ENCODE assay signal across 18 cellular contexts in the genomic region with DNA sequence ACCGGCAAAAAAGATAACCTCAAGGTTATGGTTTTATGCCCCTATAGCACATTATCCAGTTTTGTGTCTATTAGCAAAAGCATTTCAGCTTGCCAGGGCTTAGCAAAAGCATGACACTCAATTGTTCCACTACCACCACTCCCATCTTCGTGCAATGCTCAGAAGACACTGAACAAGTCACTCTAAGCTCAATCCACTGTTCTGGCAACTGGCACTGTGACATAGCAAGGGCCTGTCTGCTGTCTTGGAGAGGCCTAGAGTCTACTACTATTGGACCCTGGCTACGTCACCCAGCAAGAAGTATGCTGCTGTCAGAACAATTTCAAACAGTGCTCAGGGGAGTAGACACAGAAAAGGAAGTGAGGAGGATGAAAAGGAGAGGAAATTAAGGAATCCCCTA.
A peak's percentile ranks its signal among the peaks of the same experiment; 100 is the strongest.
DNase-seq lines count a peak whose midpoint lies in the region; ATAC-seq, FAIRE-seq and TF ChIP-seq lines count a peak whose summit lies in the region.
"Had no signal": no experiment of that assay in that cellular context is flagged by ENCODE, and none has a peak within 500 bp of the region (broad histone marks: within the 10 kb centered on the region; RNA-seq: fewer than 3 reads in every experiment).

No MANE protein-coding gene starts in this region.

- peak; percentile 50 for ATAC-seq in GM12878
- ATAC-seq in left lung = peak; percentile 31
- ATAC-seq: WTC11 had no signal

- no peak for TF ChIP-seq CTCF in GM12878 (IDR thresholded peaks at IDR 0.05 in 2 of 3, conservative IDR thresholded peaks at IDR 0.05 in 1 of 3; ENCODE audit: control insufficient read depth in 2 of 3, extremely low read depth in 1 of 3, insufficient read depth in 1 of 3, low read depth in 3 of 3, low read length in 3 of 3)
- no peak for TF ChIP-seq CTCF in left lung (IDR thresholded peaks at IDR 0.05)
- no peak for TF ChIP-seq CTCF in testis (IDR thresholded peaks at IDR 0.05)
- no peak for TF ChIP-seq CTCF in endodermal cell (conservative IDR thresholded peaks at IDR 0.05)

- WGBS in GM12878 (ENCODE audit: insufficient coverage, insufficient replicate concordance, low lambda C conversion rate, missing lambda C conversion rate) = 79% methylated on average over 3 of the region's 3 CpGs
- WGBS in testis, 2 donors = 63 to 71% methylated on average over 3 of the region's 3 CpGs
- 90 to 94% methylated on average over 2 to 3 of the region's 3 CpGs for WGBS in endodermal cell (ENCODE audit: insufficient coverage in 1 of 2, insufficient read length in 1 of 2), 2 experiments

- DNase-seq in activated CD4-positive, alpha-beta T cell treated with anti-CD3 and anti-CD28 coated beads, Interleukin-2, amount 10 ng/mL, durations not matched to agents 24 days and 14 days = no peak
- DNase-seq in activated CD4-positive, alpha-beta T cell treated with anti-CD3 and anti-CD28 coated beads for 1 hour = no peak
- DNase-seq in GM12878 (ENCODE audit: low read depth, low spot score) = no peak
- DNase-seq in left lung = no peak
- DNase-seq in testis = no peak
- no peak for DNase-seq in RCC 7860 (ENCODE audit: low spot score)
- DNase-seq in endodermal cell = no peak
- DNase-seq in GM19238 (ENCODE audit: insufficient read length, low spot score) = no peak
- DNase-seq: dorsolateral prefrontal cortex, gastrocnemius medialis, NCI-H1930, NCI-H748 treated with DMSO at 0.1 percent for 48 hours had no signal

- no peak overlapping the region for H3K27ac ChIP-seq in GM12878 (ENCODE audit: control insufficient read depth, insufficient read depth)
- no peak overlapping the region for H3K27ac ChIP-seq in left lung
- H3K27ac ChIP-seq in testis = peak overlapping the region; percentile 75 to 78
- H3K27ac ChIP-seq in endodermal cell (ENCODE audit: low read depth, low read length) = no peak overlapping the region
- H3K27ac ChIP-seq: dorsolateral prefrontal cortex, gastrocnemius medialis, HL-60, SJCRH30, tibial nerve had no signal

- H3K4me2 ChIP-seq in GM12878 (ENCODE audit: control insufficient read depth, insufficient read depth) = no peak overlapping the region

- no peak overlapping the region for H3K4me3 ChIP-seq in GM12878
- H3K4me3 ChIP-seq in left lung = no peak overlapping the region
- H3K4me3 ChIP-seq in testis = no peak overlapping the region
- H3K4me3 ChIP-seq in endodermal cell (ENCODE audit: low read length) = no peak overlapping the region
- H3K4me3 ChIP-seq: dorsolateral prefrontal cortex, gastrocnemius medialis, HAP-1, SJCRH30, tibial nerve had no signal

- no peak overlapping the region for H3K4me3 Mint-ChIP-seq in activated CD4-positive, alpha-beta T cell treated with anti-CD3 and anti-CD28 coated beads, Interleukin-2, amount 10 ng/mL, durations not matched to agents 24 days and 14 days
- no peak overlapping the region for H3K4me3 Mint-ChIP-seq in endodermal cell
- H3K4me3 Mint-ChIP-seq: neural crest cell, WTC11 had no signal

- no peak overlapping the region for H2AFZ ChIP-seq in GM12878 (ENCODE audit: control insufficient read depth, low read depth, low read length)

- no peak for TF ChIP-seq POLR2A in GM12878 (IDR thresholded peaks at IDR 0.05; ENCODE audit: low read depth, low read length)
- TF ChIP-seq POLR2A in testis (IDR thresholded peaks at IDR 0.05) = no peak

- H3K4me1 Mint-ChIP-seq in activated CD4-positive, alpha-beta T cell treated with anti-CD3 and anti-CD28 coated beads, Interleukin-2, amount 10 ng/mL, durations not matched to agents 24 days and 14 days = peaks cover 29% of the 10 kb centered on the region
- H3K4me1 Mint-ChIP-seq in endodermal cell = no peaks in the 10 kb centered on the region

- H3K79me2 ChIP-seq in GM12878 (ENCODE audit: control insufficient read depth, insufficient read depth, low read length) = no peaks in the 10 kb centered on the region

- TF ChIP-seq EP300 in GM12878 (IDR thresholded peaks at IDR 0.05; ENCODE audit: borderline replicate concordance in 1 of 2, control insufficient read depth in 1 of 2, low read depth in 2 of 2, low read length in 2 of 2) = no peak

- H3K36me3 Mint-ChIP-seq in activated CD4-positive, alpha-beta T cell treated with anti-CD3 and anti-CD28 coated beads, Interleukin-2, amount 10 ng/mL, durations not matched to agents 24 days and 14 days (ENCODE audit: low read depth) = no peaks in the 10 kb centered on the region
- H3K36me3 Mint-ChIP-seq in endodermal cell (ENCODE audit: low read depth) = no peaks in the 10 kb centered on the region
- H3K36me3 Mint-ChIP-seq: WTC11 had no signal

- H3K27me3 ChIP-seq in GM12878 (replicated peaks in 1 of 2; ENCODE audit: control insufficient read depth in 2 of 2, insufficient read depth in 2 of 2, low read length in 1 of 2) (no peaks in the 10 kb centered on the region), left lung (no peaks in the 10 kb centered on the region), testis (no peaks in the 10 kb centered on the region), endodermal cell (ENCODE audit: control insufficient read depth, insufficient read depth, low read length, poor library complexity, severe bottlenecking) (no peaks in the 10 kb centered on the region)
- H3K27me3 ChIP-seq: dorsolateral prefrontal cortex, gastrocnemius medialis, SJCRH30, tibial nerve had no signal

- no peak for TF ChIP-seq RAD21 in GM12878 (IDR thresholded peaks at IDR 0.05; ENCODE audit: insufficient read depth, low read depth, low read length)

- SMC1A ChIA-PET in GM12878 (lab: Charles Lee; ENCODE audit: uncharacterized antibody, unreplicated experiment) = no interaction called here

- H3K36me3 ChIP-seq in GM12878 (ENCODE audit: control insufficient read depth in 2 of 2, insufficient read depth in 2 of 2, low read length in 1 of 2) (no peaks in the 10 kb centered on the region), left lung (no peaks in the 10 kb centered on the region), testis (ENCODE audit: low read depth, missing control alignments) (no peaks in the 10 kb centered on the region), endodermal cell (ENCODE audit: control insufficient read depth, insufficient read depth, low read length) (no peaks in the 10 kb centered on the region)
- H3K36me3 ChIP-seq: gastrocnemius medialis, HAP-1, SJCRH30, tibial nerve had no signal

- H4K20me1 ChIP-seq in GM12878 (ENCODE audit: control insufficient read depth, insufficient read depth) = no peaks in the 10 kb centered on the region

- POLR2A ChIA-PET in GM12878 (lab: Charles Lee) = no interaction called here

- CTCF ChIA-PET in GM12878 (lab: Yijun Ruan, JAX) = no interaction called here

- H3K27me3 Mint-ChIP-seq in activated CD4-positive, alpha-beta T cell treated with anti-CD3 and anti-CD28 coated beads, Interleukin-2, amount 10 ng/mL, durations not matched to agents 24 days and 14 days = no peaks in the 10 kb centered on the region
- H3K27me3 Mint-ChIP-seq in endodermal cell (ENCODE audit: insufficient read depth) = no peaks in the 10 kb centered on the region

- H3K9me3 ChIP-seq in GM12878 (replicated peaks; ENCODE audit: control insufficient read depth, insufficient read depth, low read length) (no peaks in the 10 kb centered on the region), left lung (no peaks in the 10 kb centered on the region), testis (no peaks in the 10 kb centered on the region), endodermal cell (ENCODE audit: control insufficient read depth, low read length) (no peaks in the 10 kb centered on the region)
- H3K9me3 ChIP-seq: gastrocnemius medialis, HAP-1, SJCRH30, tibial nerve had no signal

- peaks cover 9% of the 10 kb centered on the region for H3K4me1 ChIP-seq in GM12878 (ENCODE audit: control insufficient read depth, insufficient read depth, low read length)
- H3K4me1 ChIP-seq in left lung = peaks cover 0 to 6% of the 10 kb centered on the region in 2 donors
- peaks cover 46% of the 10 kb centered on the region for H3K4me1 ChIP-seq in testis
- H3K4me1 ChIP-seq in endodermal cell (ENCODE audit: control insufficient read depth, insufficient read depth, low read length) = no peaks in the 10 kb centered on the region

- FAIRE-seq in GM12878 (lab: Jason Lieb, UNC) (no peak), RCC 7860 (lab: Jason Lieb, UNC) (no peak)

- RAD21 ChIA-PET in GM12878 (lab: Charles Lee; ENCODE audit: unreplicated experiment) = no interaction called here

- intact Hi-C loops in activated CD4-positive, alpha-beta T cell treated with anti-CD3 and anti-CD28 coated beads, Interleukin-2, amount 10 ng/mL, durations not matched to agents 24 days and 14 days (cut with micrococcal nuclease) = loop anchor here (5.0 kb wide), 1 partner anchor 36 kb away; no protein-coding TSS in a partner anchor
- intact Hi-C loops in GM12878 (cut with micrococcal nuclease; ENCODE audit: unreplicated experiment) (no loop called here), left lung (cut with DNase I) (no loop called here), testis (cut with DNase I; ENCODE audit: low total_unique reads) (no loop called here)

- in situ Hi-C loops in GM12878 (cut with MboI) = no loop called here

- H3K27ac Mint-ChIP-seq in activated CD4-positive, alpha-beta T cell treated with anti-CD3 and anti-CD28 coated beads, Interleukin-2, amount 10 ng/mL, durations not matched to agents 24 days and 14 days = peak overlapping the region; percentile 82
- H3K27ac Mint-ChIP-seq in endodermal cell = no peak overlapping the region
- H3K27ac Mint-ChIP-seq: WTC11 had no signal

- no peak overlapping the region for H3K9ac ChIP-seq in GM12878 (ENCODE audit: control insufficient read depth, insufficient read depth, low read length)
- no peak overlapping the region for H3K9ac ChIP-seq in endodermal cell (ENCODE audit: extremely low read depth, low read length, poor library complexity, severe bottlenecking)

- no TSS peak for BruUV-seq in GM12878 (replicated peaks; lab: Mats Ljungman, UMichigan)

- H3K9me3 Mint-ChIP-seq in activated CD4-positive, alpha-beta T cell treated with anti-CD3 and anti-CD28 coated beads, Interleukin-2, amount 10 ng/mL, durations not matched to agents 24 days and 14 days = no peaks in the 10 kb centered on the region
- no peaks in the 10 kb centered on the region for H3K9me3 Mint-ChIP-seq in endodermal cell
- H3K9me3 Mint-ChIP-seq: neural crest cell, WTC11 had no signal

TF ChIP-seq in GM12878, 131 proteins besides CTCF, POLR2A, EP300 and RAD21 (continues in another document):
- no peak for TF ChIP-seq STAT1 (conservative IDR thresholded peaks at IDR 0.05)

Comparison
In these comparisons a context has a peak if more than half of its experiments do, and no peak if none do; other contexts are left out.
1. H3K27ac ChIP-seq: peak in testis (2 of 2); none in GM12878 (single experiment), left lung (0 of 2) and endodermal cell (single experiment).